In the genomic region with DNA sequence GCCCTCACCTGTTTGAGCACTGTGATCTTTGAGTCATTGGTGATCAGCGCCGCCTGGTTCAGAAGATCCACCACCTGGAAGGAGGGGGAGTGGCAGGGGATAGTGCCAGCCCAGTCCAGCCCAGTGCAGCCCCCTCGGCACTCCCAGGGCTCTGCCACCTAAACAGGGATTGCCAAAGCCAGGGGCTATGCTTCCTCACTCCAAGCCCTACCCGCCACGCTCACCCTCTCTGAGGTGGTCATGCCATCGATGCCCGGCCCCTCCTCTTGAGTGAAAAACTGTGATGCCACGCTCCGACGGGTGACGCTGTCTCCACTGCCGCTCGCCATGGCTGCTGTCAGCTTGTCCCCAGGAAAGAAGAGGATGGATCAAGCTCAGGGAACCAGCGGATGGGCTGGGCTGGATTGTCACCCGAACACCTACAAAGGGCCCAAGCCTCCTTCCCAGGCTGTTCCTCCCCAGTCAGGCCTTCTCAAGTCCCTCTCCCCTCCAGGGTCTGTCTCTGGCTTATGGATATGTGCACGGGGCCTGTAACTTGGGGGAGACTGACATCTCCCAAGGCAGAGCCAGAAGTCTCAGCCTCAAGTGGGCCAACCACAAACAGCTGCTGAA, we compare ENCODE assay signal across 17 cellular contexts. TPM values are rescaled to one million over a fixed set of nuclear protein-coding genes. Genes with fewer than 3 reads are reported as not detected.
DNase-seq lines count a peak whose midpoint lies in the region; ATAC-seq, FAIRE-seq and TF ChIP-seq lines count a peak whose summit lies in the region.
"Had no signal": no experiment of that assay in that cellular context is flagged by ENCODE, and none has a peak within 500 bp of the region (broad histone marks: within the 10 kb centered on the region; RNA-seq: fewer than 3 reads in every experiment).

No MANE protein-coding gene starts in this region.

- H3K4me1 ChIP-seq in K562 (replicated peaks in 1 of 2; ENCODE audit: control insufficient read depth in 2 of 2, insufficient read depth in 2 of 2, low read length in 2 of 2) (peaks cover 0 to 3% of the 10 kb centered on the region in 2 experiments; a peak in 1 of 5 replicates), spleen (peaks cover 0 to 16% (median 2%) of the 10 kb centered on the region in 6 donors)
- H3K4me1 ChIP-seq: SJCRH30 had no signal

- TF ChIP-seq CTCF in K562 (IDR thresholded peaks at IDR 0.05 in 2 of 3, conservative IDR thresholded peaks at IDR 0.05 in 1 of 3; ENCODE audit: insufficient read depth in 2 of 3, low read depth in 1 of 3, low read length in 3 of 3) (no peak), spleen (IDR thresholded peaks at IDR 0.05 in 8 of 11, conservative IDR thresholded peaks at IDR 0.05 in 3 of 11) (no peak)

- WGBS in K562 (ENCODE audit: insufficient coverage, low coverage, missing lambda C conversion rate), result 92% methylated on average over 11 of the region's 16 CpGs
- WGBS in spleen, 5 donors, result 91 to 98% (median 95%) methylated on average over 15 to 16 of the region's 16 CpGs

- H3K36me3 ChIP-seq in K562 (ENCODE audit: control insufficient read depth, insufficient read depth, low read length), result peaks cover 76% of the 10 kb centered on the region
- peaks cover 7 to 98% (median 69%) of the 10 kb centered on the region in 6 donors for H3K36me3 ChIP-seq in spleen

- no peak overlapping the region for H2AFZ ChIP-seq in K562 (ENCODE audit: low read depth, low read length)
- H2AFZ ChIP-seq: GM23338, PC-9 had no signal

- no peaks in the 10 kb centered on the region for H4K20me1 ChIP-seq in K562 (replicated peaks; ENCODE audit: control insufficient read depth, insufficient read depth, low read length)

- TF ChIP-seq POLR2A in K562 (conservative IDR thresholded peaks at IDR 0.05) (no peak), spleen (IDR thresholded peaks at IDR 0.05) (no peak)

- H3K27ac ChIP-seq in K562 (ENCODE audit: extremely low read depth, low read depth, low read length) (no peak overlapping the region), spleen (no peak overlapping the region)
- H3K27ac ChIP-seq: C4-2B, PC-9, SJCRH30 had no signal

- FAIRE-seq in K562 (lab: Jason Lieb, UNC), result no peak
- FAIRE-seq: GM12891, GM18507 had no signal

- H3K27me3 ChIP-seq in K562 (ENCODE audit: control insufficient read depth in 2 of 2, insufficient read depth in 2 of 2, low read length in 2 of 2) (no peaks in the 10 kb centered on the region), spleen (replicated peaks in 1 of 7) (no peaks in the 10 kb centered on the region)
- H3K27me3 ChIP-seq: SJCRH30 had no signal

- no peaks in the 10 kb centered on the region for H3K9me1 ChIP-seq in K562 (ENCODE audit: control insufficient read depth, insufficient read depth, low read length)

- no peak overlapping the region for H3K4me2 ChIP-seq in K562 (ENCODE audit: insufficient read depth, low read length)
- H3K4me2 ChIP-seq: GM23338, PC-9 had no signal

- CTCF ChIA-PET in K562 (lab: Yijun Ruan, JAX; ENCODE audit: low intra/inter-chr PET ratio), result no interaction called here

- TF ChIP-seq RAD21 in K562 (CRISPR knock-in tag; conservative IDR thresholded peaks at IDR 0.05 in 1 of 2, IDR thresholded peaks at IDR 0.05 in 1 of 2), result no peak

- no TSS peak for BruUV-seq in K562 (replicated peaks; lab: Mats Ljungman, UMichigan)

- H3K79me2 ChIP-seq in K562 (ENCODE audit: control insufficient read depth, insufficient read depth, low read length), result peaks cover 18% of the 10 kb centered on the region

- no peak for TF ChIP-seq EP300 in K562 (IDR thresholded peaks at IDR 0.05; ENCODE audit: low read length)

- H3K9ac ChIP-seq in K562 (ENCODE audit: insufficient read depth in 1 of 2, low read depth in 2 of 2, low read length in 2 of 2), result peak overlapping the region in 1 of 2 experiments; percentile 61; a peak in 2 of 4 replicates

- in situ Hi-C loops in K562 (cut with MboI), result no loop called here

- H3K9me3 ChIP-seq in K562 (replicated peaks; ENCODE audit: control insufficient read depth, insufficient read depth, low read depth, low read length) (no peaks in the 10 kb centered on the region), spleen (no peaks in the 10 kb centered on the region)
- H3K9me3 ChIP-seq: SJCRH30 had no signal

- intact Hi-C loops in K562 (cut with micrococcal nuclease), result no loop called here
- intact Hi-C loops in spleen (cut with DNase I; ENCODE audit: low total_unique reads), result no loop called here

- DNase-seq in K562 (ENCODE audit: extremely low read depth in 1 of 4, low spot score in 3 of 4), result no peak
- peak; percentile 47 for DNase-seq in spleen
- DNase-seq in stimulated activated CD4-positive, alpha-beta T cell treated with anti-CD3 and anti-CD28 coated beads, Interleukin-4, amount 100 ng/mL, for 4 hours, result no peak
- DNase-seq: GDM1, KG1, NCI-H1436 treated with DMSO at 0.1 percent for 48 hours, NCI-H2081 treated with DMSO at 0.1 percent for 48 hours, NCI-H510A treated with DMSO at 0.1 percent for 48 hours, NCI-H82, SJCRH30 had no signal

- POLR2A ChIA-PET in K562 (lab: Yijun Ruan, JAX), result interaction anchor here (0.6 to 1.6 kb wide), 5 partner anchors 9 to 503 kb away, joined by 3 to 11 read pairs (median 3); a partner anchor contains a TSS

- ATAC-seq in K562 (no peak), GM21723 (IDR thresholded peaks at IDR 0.05; ENCODE audit: unreplicated experiment) (no peak)
- ATAC-seq: GM23338 had no signal

- H3K4me3 ChIP-seq in K562, result no peak overlapping the region
- H3K4me3 ChIP-seq in spleen, result no peak overlapping the region
- H3K4me3 ChIP-seq: GM23338, PC-9, SJCRH30 had no signal

RNA-seq across cellular contexts. Expression of a gene that starts 8.7 kb away (rescaled TPM):
- 281 and 416 TPM in 2 replicates for total RNA-seq in K562 (2011; cell fraction: chromatin; rRNA removed; ENCODE audit: low replicate concordance)
- total RNA-seq in K562 (2011; cell fraction: nucleolus; rRNA removed), result 171 and 172 TPM in 2 replicates
- 158 and 183 TPM in 2 replicates for total RNA-seq in K562 (2011; cell fraction: nucleoplasm; rRNA removed)
- 58.4 and 60.4 TPM in 2 replicates for total RNA-seq in K562 (2014; rRNA removed)
- 26.4 and 31.4 TPM in 2 replicates for total RNA-seq in K562 (2014; rRNA removed; fragmentation: Illumina TruSeq; extraction: Trizol)
- 38.7 and 40.9 TPM in 2 replicates for total RNA-seq in K562 (2015; rRNA removed; fragmentation: Illumina TruSeq; extraction: Trizol)
- total RNA-seq in K562 (2021), result 86.9 and 95.5 TPM in 2 replicates
- polyA plus RNA-seq in K562 (2011; rRNA removed), result 80.3 and 101 TPM in 2 replicates
- 76.7 and 115 TPM in 2 replicates for polyA plus RNA-seq in K562 (2011; cell fraction: cytosol; rRNA removed)
- 192 and 225 TPM in 2 replicates for polyA plus RNA-seq in K562 (2011; cell fraction: nucleus; rRNA removed)
- polyA plus RNA-seq in K562 (2012), result 73.1 and 85.2 TPM in 2 replicates
- 79.4 and 82.9 TPM in 2 replicates for polyA plus RNA-seq in K562 (2014; fragmentation: Illumina TruSeq; extraction: Trizol)
- polyA plus RNA-seq in K562 (2014; fragmentation: Nextera tagmentation; extraction: Ambion mirVana), result under 1 TPM; 0.73 to 0.85 TPM
- 63.1 and 66.5 TPM in 2 replicates for polyA plus RNA-seq in K562 (2014; rRNA removed)
- 96.1 and 136 TPM in 2 replicates for polyA minus RNA-seq in K562 (2011; rRNA and poly(A)+ RNA removed)
- polyA minus RNA-seq in K562 (2011; cell fraction: cytosol; rRNA and poly(A)+ RNA removed), result 80.5 and 91.6 TPM in 2 replicates
- 37.0 and 46.3 TPM in 2 replicates for polyA minus RNA-seq in K562 (2011; cell fraction: nucleus; rRNA and poly(A)+ RNA removed)
- total RNA-seq in spleen, result 100 to 1,000 TPM in 1 of 7 donors, 10 to 100 TPM in 6; 56.3 to 106 (median 75.1) TPM
- 100 to 1,000 TPM in 2 of 3 donors, 10 to 100 TPM in 1; 60.3 to 148 (median 147) TPM for polyA plus RNA-seq in spleen

RNA-seq across cellular contexts. Expression of a gene that starts 9.9 kb away (rescaled TPM):
- total RNA-seq in K562 (2011; cell fraction: chromatin; rRNA removed; ENCODE audit: low replicate concordance), result 4.9 and 12.6 TPM in 2 replicates
- 8.7 and 8.8 TPM in 2 replicates for total RNA-seq in K562 (2011; cell fraction: nucleolus; rRNA removed)
- 7.4 and 7.8 TPM in 2 replicates for total RNA-seq in K562 (2011; cell fraction: nucleoplasm; rRNA removed)
- total RNA-seq in K562 (2014; rRNA removed) (5.5 and 8.9 TPM in 2 replicates), K562 (2014; rRNA removed; fragmentation: Illumina TruSeq; extraction: Trizol) (3.3 and 3.5 TPM in 2 replicates), K562 (2015; rRNA removed; fragmentation: Illumina TruSeq; extraction: Trizol) (3.2 and 3.5 TPM in 2 replicates), K562 (2021) (8.1 and 8.6 TPM in 2 replicates), spleen (under 1 TPM in 1 of 7 donors, not detected in 6; 0.24 TPM)
- polyA plus RNA-seq in K562 (2011; rRNA removed) (10.7 and 15.5 TPM in 2 replicates), K562 (2014; fragmentation: Illumina TruSeq; extraction: Trizol) (4.7 and 6.1 TPM in 2 replicates), K562 (2014; fragmentation: Nextera tagmentation; extraction: Ambion mirVana) (1 to 10 TPM; 1.3 to 1.5 TPM), K562 (2014; rRNA removed) (5.0 and 6.7 TPM in 2 replicates), spleen (under 1 TPM in 2 of 3 donors, not detected in 1; 0.09 to 0.16 TPM)
- 19.1 and 21.5 TPM in 2 replicates for polyA plus RNA-seq in K562 (2011; cell fraction: cytosol; rRNA removed)
- polyA plus RNA-seq in K562 (2011; cell fraction: nucleus; rRNA removed), result 8.5 and 9.2 TPM in 2 replicates
- 5.3 and 6.6 TPM in 2 replicates for polyA plus RNA-seq in K562 (2012)
- 10.7 and 18.1 TPM in 2 replicates for polyA minus RNA-seq in K562 (2011; rRNA and poly(A)+ RNA removed)
- 4.2 and 7.2 TPM in 2 replicates for polyA minus RNA-seq in K562 (2011; cell fraction: cytosol; rRNA and poly(A)+ RNA removed)
- 3.0 and 3.4 TPM in 2 replicates for polyA minus RNA-seq in K562 (2011; cell fraction: nucleus; rRNA and poly(A)+ RNA removed)
- total RNA-seq: A673, PC-9 had no signal

RNA-seq across cellular contexts. Expression of a gene that starts 31.7 kb away (rescaled TPM):
- 2.2 and 10.2 TPM in 2 replicates for total RNA-seq in K562 (2011; cell fraction: chromatin; rRNA removed; ENCODE audit: low replicate concordance)
- total RNA-seq in K562 (2011; cell fraction: nucleolus; rRNA removed), result 19.5 and 20.3 TPM in 2 replicates
- 5.5 and 7.2 TPM in 2 replicates for total RNA-seq in K562 (2011; cell fraction: nucleoplasm; rRNA removed)
- total RNA-seq in K562 (2014; rRNA removed), result 32.2 and 38.8 TPM in 2 replicates
- 2.6 and 2.8 TPM in 2 replicates for total RNA-seq in K562 (2014; rRNA removed; fragmentation: Illumina TruSeq; extraction: Trizol)
- total RNA-seq in K562 (2015; rRNA removed; fragmentation: Illumina TruSeq; extraction: Trizol), result 8.4 and 9.5 TPM in 2 replicates
- 35.0 and 35.9 TPM in 2 replicates for total RNA-seq in K562 (2021)
- polyA plus RNA-seq in K562 (2011; rRNA removed), result 3.2 and 5.0 TPM in 2 replicates
- polyA plus RNA-seq in K562 (2011; cell fraction: cytosol; rRNA removed), result 4.7 and 20.7 TPM in 2 replicates
- 5.6 and 10.1 TPM in 2 replicates for polyA plus RNA-seq in K562 (2011; cell fraction: nucleus; rRNA removed)
- 14.9 and 16.5 TPM in 2 replicates for polyA plus RNA-seq in K562 (2012)
- 3.5 and 8.6 TPM in 2 replicates for polyA plus RNA-seq in K562 (2014; fragmentation: Illumina TruSeq; extraction: Trizol)
- under 1 TPM; 0.61 to 0.62 TPM for polyA plus RNA-seq in K562 (2014; fragmentation: Nextera tagmentation; extraction: Ambion mirVana)
- 14.3 and 18.8 TPM in 2 replicates for polyA plus RNA-seq in K562 (2014; rRNA removed)
- polyA minus RNA-seq in K562 (2011; rRNA and poly(A)+ RNA removed), result 2.2 and 3.4 TPM in 2 replicates
- 12.9 and 19.5 TPM in 2 replicates for polyA minus RNA-seq in K562 (2011; cell fraction: cytosol; rRNA and poly(A)+ RNA removed)
- polyA minus RNA-seq in K562 (2011; cell fraction: nucleus; rRNA and poly(A)+ RNA removed), result 12.3 and 15.7 TPM in 2 replicates
- total RNA-seq in spleen, result 10 to 100 TPM; 18.5 to 29.4 (median 23.3) TPM
- polyA plus RNA-seq in spleen, result 10 to 100 TPM in 2 of 3 donors, 1 to 10 TPM in 1; 10.0 to 19.9 (median 10.6) TPM

RNA-seq across cellular contexts. Expression of a gene that starts 39.2 kb away (rescaled TPM):
- 0.63 and 3.1 TPM in 2 replicates for total RNA-seq in K562 (2011; cell fraction: chromatin; rRNA removed; ENCODE audit: low replicate concordance)
- total RNA-seq in K562 (2011; cell fraction: nucleolus; rRNA removed), result 1.5 and 1.7 TPM in 2 replicates
- 0.81 and 1.1 TPM in 2 replicates for total RNA-seq in K562 (2011; cell fraction: nucleoplasm; rRNA removed)
- total RNA-seq in K562 (2014; rRNA removed), result not detected in 2 replicates
- total RNA-seq in K562 (2014; rRNA removed; fragmentation: Illumina TruSeq; extraction: Trizol), result not detected in 2 replicates
- 0.07 TPM in 1 of 2 replicates, not detected in the other for total RNA-seq in K562 (2015; rRNA removed; fragmentation: Illumina TruSeq; extraction: Trizol)
- 0.07 TPM in 1 of 2 replicates, not detected in the other for total RNA-seq in K562 (2021)
- polyA plus RNA-seq in K562 (2011; rRNA removed), result 0.03 and 0.04 TPM in 2 replicates
- polyA plus RNA-seq in K562 (2011; cell fraction: cytosol; rRNA removed), result not detected in 2 replicates
- 0.08 and 0.14 TPM in 2 replicates for polyA plus RNA-seq in K562 (2011; cell fraction: nucleus; rRNA removed)
- 0.05 and 0.15 TPM in 2 replicates for polyA plus RNA-seq in K562 (2012)
- not detected in 2 replicates for polyA plus RNA-seq in K562 (2014; fragmentation: Illumina TruSeq; extraction: Trizol)
- not detected for polyA plus RNA-seq in K562 (2014; fragmentation: Nextera tagmentation; extraction: Ambion mirVana)
- polyA plus RNA-seq in K562 (2014; rRNA removed), result 0.07 and 0.15 TPM in 2 replicates
- 0.09 TPM in 1 of 2 replicates, not detected in the other for polyA minus RNA-seq in K562 (2011; rRNA and poly(A)+ RNA removed)
- polyA minus RNA-seq in K562 (2011; cell fraction: cytosol; rRNA and poly(A)+ RNA removed), result not detected in 2 replicates
- polyA minus RNA-seq in K562 (2011; cell fraction: nucleus; rRNA and poly(A)+ RNA removed), result 0.54 and 0.56 TPM in 2 replicates
- under 1 TPM in 3 of 7 donors, not detected in 4; 0.19 to 0.41 (median 0.33) TPM for total RNA-seq in spleen
- polyA plus RNA-seq in spleen, result under 1 TPM in 1 of 3 donors, not detected in 2; 0.13 TPM

RNA-seq across cellular contexts. Expression of a gene that starts 48.1 kb away (rescaled TPM):
- total RNA-seq in K562 (2011; cell fraction: chromatin; rRNA removed; ENCODE audit: low replicate concordance), result 2.2 and 5.3 TPM in 2 replicates
- total RNA-seq in K562 (2011; cell fraction: nucleolus; rRNA removed), result 3.0 and 3.4 TPM in 2 replicates
- 3.4 and 4.7 TPM in 2 replicates for total RNA-seq in K562 (2011; cell fraction: nucleoplasm; rRNA removed)
- total RNA-seq in K562 (2014; rRNA removed) (2.6 and 2.8 TPM in 2 replicates), K562 (2014; rRNA removed; fragmentation: Illumina TruSeq; extraction: Trizol) (0.61 and 0.80 TPM in 2 replicates), K562 (2015; rRNA removed; fragmentation: Illumina TruSeq; extraction: Trizol) (1.0 and 1.6 TPM in 2 replicates), K562 (2021) (7.4 and 7.6 TPM in 2 replicates), spleen (10 to 100 TPM in 4 of 7 donors, 1 to 10 TPM in 3; 5.8 to 13.2 (median 11.0) TPM)
- polyA plus RNA-seq in K562 (2011; rRNA removed) (0.72 and 1.3 TPM in 2 replicates), K562 (2014; fragmentation: Illumina TruSeq; extraction: Trizol) (1.7 and 1.9 TPM in 2 replicates), K562 (2014; fragmentation: Nextera tagmentation; extraction: Ambion mirVana) (under 1 TPM; 0.32 to 0.34 TPM), K562 (2014; rRNA removed) (2.4 and 4.9 TPM in 2 replicates), spleen (1 to 10 TPM; 5.1 to 9.6 (median 9.3) TPM)
- 1.5 and 2.2 TPM in 2 replicates for polyA plus RNA-seq in K562 (2011; cell fraction: cytosol; rRNA removed)
- polyA plus RNA-seq in K562 (2011; cell fraction: nucleus; rRNA removed), result 2.9 and 5.2 TPM in 2 replicates
- polyA plus RNA-seq in K562 (2012), result 3.1 and 4.0 TPM in 2 replicates
- polyA minus RNA-seq in K562 (2011; rRNA and poly(A)+ RNA removed), result 0.28 and 0.33 TPM in 2 replicates
- polyA minus RNA-seq in K562 (2011; cell fraction: cytosol; rRNA and poly(A)+ RNA removed), result 1.9 and 2.3 TPM in 2 replicates
- polyA minus RNA-seq in K562 (2011; cell fraction: nucleus; rRNA and poly(A)+ RNA removed), result 0.94 and 1.3 TPM in 2 replicates
